In genomic region chr18:22409445-22409844, GRCh38 we compare ENCODE assay signal across 27 cellular contexts. TPM values are rescaled to one million over a fixed set of nuclear protein-coding genes. Genes with fewer than 3 reads are reported as not detected.
"Had no signal": no experiment of that assay in that cellular context is flagged by ENCODE, and none has a peak within 500 bp of the region (broad histone marks: within the 10 kb centered on the region; RNA-seq: fewer than 3 reads in every experiment).

No MANE protein-coding gene starts in this region.

- H3K4me1 Mint-ChIP-seq: neural crest cell; stimulated activated memory B cell treated with anti-CD40 and anti-IgM and Interleukin-4, amounts not matched to agents 10 μg/mL and 1 μg/mL and 100 μg/mL, for 72 hours had no signal

- H3K4me3 Mint-ChIP-seq: naive thymus-derived CD4-positive, alpha-beta T cell; neural crest cell; stimulated activated memory B cell treated with anti-CD40 and anti-IgM and Interleukin-4, amounts not matched to agents 10 μg/mL and 1 μg/mL and 100 μg/mL, for 72 hours; stimulated activated naive CD8-positive, alpha-beta T cell treated with anti-CD3 and anti-CD28 coated beads, Interleukin-15, Interleukin-2, amounts not matched to agents 100 ng/mL and 50 ng/mL, for 24 hours had no signal

- H3K27me3 Mint-ChIP-seq: naive thymus-derived CD4-positive, alpha-beta T cell; stimulated activated memory B cell treated with anti-CD40 and anti-IgM and Interleukin-4, amounts not matched to agents 10 μg/mL and 1 μg/mL and 100 μg/mL, for 72 hours; stimulated activated naive CD8-positive, alpha-beta T cell treated with anti-CD3 and anti-CD28 coated beads, Interleukin-15, Interleukin-2, amounts not matched to agents 100 ng/mL and 50 ng/mL, for 24 hours had no signal

- H3K27ac Mint-ChIP-seq: naive thymus-derived CD4-positive, alpha-beta T cell; stimulated activated memory B cell treated with anti-CD40 and anti-IgM and Interleukin-4, amounts not matched to agents 10 μg/mL and 1 μg/mL and 100 μg/mL, for 72 hours; stimulated activated naive CD8-positive, alpha-beta T cell treated with anti-CD3 and anti-CD28 coated beads, Interleukin-15, Interleukin-2, amounts not matched to agents 100 ng/mL and 50 ng/mL, for 24 hours had no signal

- DNase-seq: dorsolateral prefrontal cortex; effector CD8-positive, alpha-beta T cell; foreskin melanocyte; head of caudate nucleus; hippocampal formation; islet precursor cell; mammary epithelial cell; naive thymus-derived CD4-positive, alpha-beta T cell; posterior cingulate gyrus; spleen; stimulated activated CD4-positive, alpha-beta T cell treated with anti-CD3 and anti-CD28 coated beads, Interleukin-15, amount 100 ng/mL, for 24 hours; stimulated activated CD4-positive, alpha-beta T cell treated with anti-CD3 and anti-CD28 coated beads, Interleukin-1b, Interleukin-23, amount 100 ng/mL, for 48 hours; stimulated activated CD4-positive, alpha-beta T cell treated with anti-CD3 and anti-CD28 coated beads, Interleukin-4, amount 100 ng/mL, for 24 hours; tibial artery; upper lobe of left lung; uterus had no signal

- H3K4me3 ChIP-seq: dorsolateral prefrontal cortex, spleen, tibial artery, upper lobe of left lung, uterus had no signal

- H3K36me3 Mint-ChIP-seq: naive thymus-derived CD4-positive, alpha-beta T cell; stimulated activated memory B cell treated with anti-CD40 and anti-IgM and Interleukin-4, amounts not matched to agents 10 μg/mL and 1 μg/mL and 100 μg/mL, for 72 hours had no signal

- ATAC-seq: left lobe of liver; naive thymus-derived CD4-positive, alpha-beta T cell; sciatic nerve; stimulated activated memory B cell treated with anti-CD40 and anti-IgM and Interleukin-4, amounts not matched to agents 10 μg/mL and 1 μg/mL and 100 μg/mL, for 72 hours had no signal

RNA-seq across cellular contexts. Expression of gene CTAGE1, which starts 8.3 kb away (rescaled TPM):
- total RNA-seq: dorsolateral prefrontal cortex; left lobe of liver; lower leg skin; mammary epithelial cell; mesenteric fat pad; naive thymus-derived CD4-positive, alpha-beta T cell; neural crest cell; osteocyte; pulmonary artery endothelial cell; sciatic nerve; skeletal muscle tissue; spleen; temporal lobe; upper lobe of left lung; uterus had no signal
